8 cellular contexts compared by ENCODE assay signal in genomic region chr1:227131193-227131592, GRCh38.
DNase-seq lines count a peak whose midpoint lies in the region; ATAC-seq and TF ChIP-seq lines count a peak whose summit lies in the region.

No MANE protein-coding gene starts in this region.

- no peaks in the 10 kb centered on the region for H3K4me1 Mint-ChIP-seq in activated CD8-positive, alpha-beta T cell treated with anti-CD3 and anti-CD28 coated beads for 36 hours (ENCODE audit: low read depth)
- H3K4me1 Mint-ChIP-seq in activated CD8-positive, alpha-beta T cell treated with anti-CD3 and anti-CD28 coated beads, Interleukin-2, amount 10 ng/mL, durations not matched to agents 7 days and 5 days (ENCODE audit: low read depth): no peaks in the 10 kb centered on the region
- H3K4me1 Mint-ChIP-seq in T-cell: no peaks in the 10 kb centered on the region

- no peak overlapping the region for H3K27ac ChIP-seq in upper lobe of left lung

- H3K27ac Mint-ChIP-seq in activated CD8-positive, alpha-beta T cell treated with anti-CD3 and anti-CD28 coated beads for 36 hours: no peak overlapping the region
- no peak overlapping the region for H3K27ac Mint-ChIP-seq in activated CD8-positive, alpha-beta T cell treated with anti-CD3 and anti-CD28 coated beads, Interleukin-2, amount 10 ng/mL, durations not matched to agents 7 days and 5 days
- no peak overlapping the region for H3K27ac Mint-ChIP-seq in T-cell

- peaks cover 0 to 9% (median 3%) of the 10 kb centered on the region in 4 donors for H3K36me3 ChIP-seq in upper lobe of left lung

- H3K9me3 Mint-ChIP-seq in activated CD8-positive, alpha-beta T cell treated with anti-CD3 and anti-CD28 coated beads for 36 hours: no peaks in the 10 kb centered on the region
- H3K9me3 Mint-ChIP-seq in activated CD8-positive, alpha-beta T cell treated with anti-CD3 and anti-CD28 coated beads, Interleukin-2, amount 10 ng/mL, durations not matched to agents 7 days and 5 days (ENCODE audit: insufficient read depth): no peaks in the 10 kb centered on the region
- no peaks in the 10 kb centered on the region for H3K9me3 Mint-ChIP-seq in T-cell

- no peak for TF ChIP-seq POLR2A in upper lobe of left lung (IDR thresholded peaks at IDR 0.05)

- intact Hi-C loops in activated CD8-positive, alpha-beta T cell treated with anti-CD3 and anti-CD28 coated beads for 36 hours (cut with micrococcal nuclease): no loop called here

- H3K4me3 ChIP-seq in fibroblast of villous mesenchyme (ENCODE audit: low read depth, low read length) (no peak overlapping the region), upper lobe of left lung (no peak overlapping the region)

- no peaks in the 10 kb centered on the region for H3K27me3 ChIP-seq in upper lobe of left lung

- TF ChIP-seq EP300 in upper lobe of left lung (IDR thresholded peaks at IDR 0.05): no peak

- TF ChIP-seq CTCF in activated CD8-positive, alpha-beta T cell treated with anti-CD3 and anti-CD28 coated beads for 36 hours (IDR thresholded peaks at IDR 0.05): peak; percentile 54
- TF ChIP-seq CTCF in fibroblast of villous mesenchyme (IDR thresholded peaks at IDR 0.05; ENCODE audit: insufficient read depth, low read depth, low read length) (peak; percentile 59), upper lobe of left lung (IDR thresholded peaks at IDR 0.05) (peak in 4 of 6 experiments; percentile 15 to 40 (median 18))

- H3K4me1 ChIP-seq in upper lobe of left lung: no peaks in the 10 kb centered on the region

- WGBS in upper lobe of left lung, 2 donors: 84 to 86% methylated on average over 3 of the region's 3 CpGs

- H3K4me3 Mint-ChIP-seq in activated CD8-positive, alpha-beta T cell treated with anti-CD3 and anti-CD28 coated beads for 36 hours: no peak overlapping the region
- H3K4me3 Mint-ChIP-seq in activated CD8-positive, alpha-beta T cell treated with anti-CD3 and anti-CD28 coated beads, Interleukin-2, amount 10 ng/mL, durations not matched to agents 7 days and 5 days: no peak overlapping the region
- no peak overlapping the region for H3K4me3 Mint-ChIP-seq in T-cell

- peaks cover 5% of the 10 kb centered on the region for H3K27me3 Mint-ChIP-seq in activated CD8-positive, alpha-beta T cell treated with anti-CD3 and anti-CD28 coated beads for 36 hours
- H3K27me3 Mint-ChIP-seq in activated CD8-positive, alpha-beta T cell treated with anti-CD3 and anti-CD28 coated beads, Interleukin-2, amount 10 ng/mL, durations not matched to agents 7 days and 5 days (ENCODE audit: low read depth): peaks cover 8% of the 10 kb centered on the region
- peaks cover 8 to 18% of the 10 kb centered on the region in 2 donors for H3K27me3 Mint-ChIP-seq in T-cell

- ATAC-seq in activated CD8-positive, alpha-beta T cell treated with anti-CD3 and anti-CD28 coated beads for 36 hours: no peak
- no peak for ATAC-seq in activated CD8-positive, alpha-beta T cell treated with anti-CD3 and anti-CD28 coated beads, Interleukin-2, amount 10 ng/mL, durations not matched to agents 7 days and 5 days
- ATAC-seq in upper lobe of left lung (ENCODE audit: low FRiP score in 2 of 2): no peak
- ATAC-seq in T-cell (replicated peaks in 1 of 4): no peak
- no peak for ATAC-seq in GM19023 (IDR thresholded peaks at IDR 0.05; ENCODE audit: unreplicated experiment)

- H3K9me3 ChIP-seq in upper lobe of left lung: no peaks in the 10 kb centered on the region

- CTCF ChIA-PET in activated CD8-positive, alpha-beta T cell treated with anti-CD3 and anti-CD28 coated beads for 36 hours (lab: Charles Lee): interaction anchor here (0.7 to 1.4 kb wide), 4 partner anchors 14 to 66 kb away, joined by 3 to 4 read pairs (median 4); no protein-coding TSS in a partner anchor
- CTCF ChIA-PET in activated CD8-positive, alpha-beta T cell treated with anti-CD3 and anti-CD28 coated beads, Interleukin-2, amount 10 ng/mL, durations not matched to agents 7 days and 5 days (lab: Charles Lee): interaction anchor here (0.7 kb wide), 1 partner anchor 389 kb away, joined by 3 read pairs; no protein-coding TSS in a partner anchor
- CTCF ChIA-PET in T-cell (lab: Charles Lee): no interaction called here

- DNase-seq in activated CD8-positive, alpha-beta T cell treated with anti-CD3 and anti-CD28 coated beads for 36 hours: no peak
- no peak for DNase-seq in activated CD8-positive, alpha-beta T cell treated with anti-CD3 and anti-CD28 coated beads, Interleukin-2, amount 10 ng/mL, durations not matched to agents 7 days and 5 days
- peak; percentile 27 for DNase-seq in RPMI7951 (ENCODE audit: low read depth)
- peak; percentile 43 for DNase-seq in fibroblast of villous mesenchyme (ENCODE audit: low read depth)
- no peak for DNase-seq in upper lobe of left lung
- no peak for DNase-seq in T-cell
- no peak for DNase-seq in stimulated activated naive CD4-positive, alpha-beta T cell treated with Interleukin-2 at 50 U/mL for 16 hours (lab: John Stamatoyannopoulos, UW)

- POLR2A ChIA-PET in activated CD8-positive, alpha-beta T cell treated with anti-CD3 and anti-CD28 coated beads for 36 hours (lab: Charles Lee): no interaction called here
- POLR2A ChIA-PET in activated CD8-positive, alpha-beta T cell treated with anti-CD3 and anti-CD28 coated beads, Interleukin-2, amount 10 ng/mL, durations not matched to agents 7 days and 5 days (lab: Charles Lee): interaction anchor here (0.6 kb wide), 1 partner anchor 71 kb away, joined by 3 read pairs; no protein-coding TSS in a partner anchor
- POLR2A ChIA-PET in T-cell (lab: Charles Lee): no interaction called here

- no peaks in the 10 kb centered on the region for H3K36me3 Mint-ChIP-seq in activated CD8-positive, alpha-beta T cell treated with anti-CD3 and anti-CD28 coated beads for 36 hours (ENCODE audit: low read depth)
- no peaks in the 10 kb centered on the region for H3K36me3 Mint-ChIP-seq in activated CD8-positive, alpha-beta T cell treated with anti-CD3 and anti-CD28 coated beads, Interleukin-2, amount 10 ng/mL, durations not matched to agents 7 days and 5 days (ENCODE audit: low read depth)
- H3K36me3 Mint-ChIP-seq in T-cell: no peaks in the 10 kb centered on the region

Comparison
In these comparisons a context has a peak if more than half of its experiments do, and no peak if none do; other contexts are left out.
1. DNase-seq: peak in RPMI7951 (single experiment) and fibroblast of villous mesenchyme (single experiment); none in activated CD8-positive, alpha-beta T cell treated with anti-CD3 and anti-CD28 coated beads for 36 hours (single experiment), activated CD8-positive, alpha-beta T cell treated with anti-CD3 and anti-CD28 coated beads, Interleukin-2, amount 10 ng/mL, durations not matched to agents 7 days and 5 days (single experiment), upper lobe of left lung (0 of 2), T-cell (0 of 34) and stimulated activated naive CD4-positive, alpha-beta T cell treated with Interleukin-2 at 50 U/mL for 16 hours (single experiment).
2. CTCF ChIA-PET loops: an anchor here in activated CD8-positive, alpha-beta T cell treated with anti-CD3 and anti-CD28 coated beads for 36 hours (0.7 to 1.4 kb wide) and activated CD8-positive, alpha-beta T cell treated with anti-CD3 and anti-CD28 coated beads, Interleukin-2, amount 10 ng/mL, durations not matched to agents 7 days and 5 days (0.7 kb wide); none called in T-cell.
3. Peak in every context shown above with its lines, with median percentiles within 50 percentile points of each other: CTCF ChIP-seq.